Comparison of ENCODE assay signal across 16 cellular contexts in genomic region chr7:12692479-12693259, GRCh38.
"Had no signal": no experiment of that assay in that cellular context is flagged by ENCODE, and none has a peak within 500 bp of the region (broad histone marks: within the 10 kb centered on the region; RNA-seq: fewer than 3 reads in every experiment).

No MANE protein-coding gene starts in this region.

- H3K4me1 ChIP-seq: adrenal gland had no signal

- H3K27ac Mint-ChIP-seq: activated T-helper 2 cell treated with anti-CD3 and anti-CD28 coated beads, Interferon-gamma antibody, Interleukin-2, Interleukin-4, amounts not matched to agents 10 μg/mL and 5 μg/mL and 100 μg/mL, durations not matched to agents 14 hours and 24 hours and 36 hours; T-helper 1 cell treated with Interleukin-12 subunit alpha and Interleukin-12 subunit beta and Interleukin-4 antibody, amounts not matched to agents 30 μg/mL and 1 μg/mL, for 36 hours had no signal

- H3K9me3 ChIP-seq: adrenal gland had no signal

- H3K4me2 ChIP-seq: hepatocyte had no signal

- H3K4me3 ChIP-seq: adrenal gland, hepatocyte, skin epidermis had no signal

- H3K36me3 ChIP-seq: adrenal gland had no signal

- H3K9me3 Mint-ChIP-seq: activated T-helper 2 cell treated with anti-CD3 and anti-CD28 coated beads, Interferon-gamma antibody, Interleukin-2, Interleukin-4, amounts not matched to agents 10 μg/mL and 5 μg/mL and 100 μg/mL, durations not matched to agents 14 hours and 24 hours and 36 hours; T-helper 1 cell treated with Interleukin-12 subunit alpha and Interleukin-12 subunit beta and Interleukin-4 antibody, amounts not matched to agents 30 μg/mL and 1 μg/mL, for 36 hours had no signal

- DNase-seq: activated CD4-positive, alpha-beta T cell treated with anti-CD3 and anti-CD28 coated beads, Interleukin-2, amount 50 U/mL, for 48 hours; activated CD4-positive, CD25-positive, alpha-beta regulatory T cell treated with anti-CD3 and anti-CD28 coated beads, Interleukin-2, amount 50 U/mL, for 72 hours; activated naive CD4-positive, alpha-beta T cell treated with anti-CD3 and anti-CD28 coated beads, Interleukin-2, amount 50 U/mL, for 16 hours; activated T-cell treated with anti-CD3 and anti-CD28 coated beads for 4 hours; adrenal gland; central memory CD4-positive, alpha-beta T cell; cortex of kidney; effector memory CD4-positive, alpha-beta T cell; kidney glomerular epithelial cell; posterior cingulate gyrus; substantia nigra; trophoblast cell had no signal

- H3K4me3 Mint-ChIP-seq: T-helper 1 cell treated with Interleukin-12 subunit alpha and Interleukin-12 subunit beta and Interleukin-4 antibody, amounts not matched to agents 30 μg/mL and 1 μg/mL, for 36 hours had no signal

- H3K27me3 ChIP-seq: adrenal gland, hepatocyte had no signal

- H3K27ac ChIP-seq: adrenal gland, hepatocyte, skin epidermis had no signal
